ENCODE assay signal across 1 cellular context in the genomic region with DNA sequence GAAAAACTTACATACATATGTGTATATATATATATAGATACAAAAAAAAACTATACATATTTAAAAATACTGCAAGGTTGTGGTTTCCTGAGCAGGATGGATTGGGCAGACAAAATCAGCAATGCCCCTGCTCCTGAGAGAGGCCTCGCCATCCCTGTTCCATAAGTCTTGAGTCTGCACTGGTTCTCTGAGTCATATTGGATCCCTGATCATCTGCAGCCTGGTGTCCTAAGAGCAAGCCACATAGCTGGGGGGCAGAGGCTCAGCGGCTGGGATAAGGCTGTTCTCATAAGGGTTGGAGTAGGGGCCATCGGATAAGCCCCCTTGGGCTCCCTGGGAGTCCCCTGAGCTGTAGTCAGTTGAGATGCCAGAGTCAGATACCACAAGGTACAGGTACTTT.
TF ChIP-seq lines count a peak whose summit lies in the region.

No MANE protein-coding gene starts in this region.

TF ChIP-seq in SK-N-SH, 30 proteins besides CTCF, POLR2A, EP300 and RAD21 (continued from another document):
- no peak for TF ChIP-seq ZBTB33 (IDR thresholded peaks at IDR 0.05; ENCODE audit: borderline replicate concordance, low read depth)
- TF ChIP-seq, protein P1, sequence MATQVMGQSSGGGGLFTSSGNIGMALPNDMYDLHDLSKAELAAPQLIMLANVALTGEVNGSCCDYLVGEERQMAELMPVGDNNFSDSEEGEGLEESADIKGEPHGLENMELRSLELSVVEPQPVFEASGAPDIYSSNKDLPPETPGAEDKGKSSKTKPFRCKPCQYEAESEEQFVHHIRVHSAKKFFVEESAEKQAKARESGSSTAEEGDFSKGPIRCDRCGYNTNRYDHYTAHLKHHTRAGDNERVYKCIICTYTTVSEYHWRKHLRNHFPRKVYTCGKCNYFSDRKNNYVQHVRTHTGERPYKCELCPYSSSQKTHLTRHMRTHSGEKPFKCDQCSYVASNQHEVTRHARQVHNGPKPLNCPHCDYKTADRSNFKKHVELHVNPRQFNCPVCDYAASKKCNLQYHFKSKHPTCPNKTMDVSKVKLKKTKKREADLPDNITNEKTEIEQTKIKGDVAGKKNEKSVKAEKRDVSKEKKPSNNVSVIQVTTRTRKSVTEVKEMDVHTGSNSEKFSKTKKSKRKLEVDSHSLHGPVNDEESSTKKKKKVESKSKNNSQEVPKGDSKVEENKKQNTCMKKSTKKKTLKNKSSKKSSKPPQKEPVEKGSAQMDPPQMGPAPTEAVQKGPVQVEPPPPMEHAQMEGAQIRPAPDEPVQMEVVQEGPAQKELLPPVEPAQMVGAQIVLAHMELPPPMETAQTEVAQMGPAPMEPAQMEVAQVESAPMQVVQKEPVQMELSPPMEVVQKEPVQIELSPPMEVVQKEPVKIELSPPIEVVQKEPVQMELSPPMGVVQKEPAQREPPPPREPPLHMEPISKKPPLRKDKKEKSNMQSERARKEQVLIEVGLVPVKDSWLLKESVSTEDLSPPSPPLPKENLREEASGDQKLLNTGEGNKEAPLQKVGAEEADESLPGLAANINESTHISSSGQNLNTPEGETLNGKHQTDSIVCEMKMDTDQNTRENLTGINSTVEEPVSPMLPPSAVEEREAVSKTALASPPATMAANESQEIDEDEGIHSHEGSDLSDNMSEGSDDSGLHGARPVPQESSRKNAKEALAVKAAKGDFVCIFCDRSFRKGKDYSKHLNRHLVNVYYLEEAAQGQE (IDR thresholded peaks at IDR 0.05; ENCODE audit: low read depth, low read length): no peak
- no peak for TF ChIP-seq RCOR1 (IDR thresholded peaks at IDR 0.05; ENCODE audit: low read length)
- no peak for TF ChIP-seq FOSL2 (IDR thresholded peaks at IDR 0.05; ENCODE audit: borderline replicate concordance, low read depth)
- TF ChIP-seq SIN3A (IDR thresholded peaks at IDR 0.05; ENCODE audit: borderline replicate concordance, low read depth, low read length): no peak
